8 cellular contexts compared by ENCODE assay signal in genomic region chr1:56645663-56646330, GRCh38. TPM values are rescaled to one million over a fixed set of nuclear protein-coding genes. Genes with fewer than 3 reads are reported as not detected.
DNase-seq lines count a peak whose midpoint lies in the region.

No MANE protein-coding gene starts in this region.

- peak overlapping the region; percentile 59 for H3K9ac ChIP-seq in muscle layer of colon (ENCODE audit: low read length)

- no peaks in the 10 kb centered on the region for H3K27me3 ChIP-seq in esophagus (ENCODE audit: control insufficient read depth in 1 of 2, insufficient read depth in 2 of 2, low read length in 2 of 2)
- H3K27me3 ChIP-seq in muscle layer of colon (ENCODE audit: control insufficient read depth in 1 of 2, insufficient read depth in 2 of 2, low read length in 2 of 2) = no peaks in the 10 kb centered on the region

- H3K27ac ChIP-seq in esophagus (ENCODE audit: low read depth in 2 of 2, low read length in 1 of 2) = peak overlapping the region; percentile 70 to 74
- H3K27ac ChIP-seq in muscle layer of colon (ENCODE audit: low read depth, low read length) = peak overlapping the region; percentile 10

- 7 to 10% methylated on average over 17 to 19 of the region's 19 CpGs for WGBS in esophagus, 2 donors

- H3K4me3 ChIP-seq in esophagus (ENCODE audit: low read depth in 1 of 2, low read length in 2 of 2) (peak overlapping the region; percentile 67 to 76), muscle layer of colon (ENCODE audit: low read depth in 1 of 2, low read length in 2 of 2) (peak overlapping the region; percentile 74 to 76)

- peak; percentile 16 for DNase-seq in NCI-H1694 treated with DMSO at 0.1 percent for 48 hours (lab: John Stamatoyannopoulos, UW)
- no peak for DNase-seq in NCI-H1694 (lab: John Stamatoyannopoulos, UW)
- peak; percentile 11 for DNase-seq in NCI-H69 (lab: John Stamatoyannopoulos, UW)
- no peak for DNase-seq in stimulated activated CD4-positive, alpha-beta T cell treated with anti-CD3 and anti-CD28 coated beads, Interleukin-4, amount 100 ng/mL, for 24 hours
- no peak for DNase-seq in NK-92 (lab: John Stamatoyannopoulos, UW; ENCODE audit: unreplicated experiment)
- no peak for DNase-seq in NCI-H446 treated with DMSO at 0.1 percent for 48 hours (lab: John Stamatoyannopoulos, UW)

- no peaks in the 10 kb centered on the region for H3K9me3 ChIP-seq in esophagus (ENCODE audit: control insufficient read depth in 2 of 2, insufficient read depth in 1 of 2, low read depth in 1 of 2, low read length in 1 of 2)
- no peaks in the 10 kb centered on the region for H3K9me3 ChIP-seq in muscle layer of colon (ENCODE audit: low read length)

- H3K36me3 ChIP-seq in esophagus (ENCODE audit: control insufficient read depth in 2 of 2, insufficient read depth in 2 of 2, low read length in 1 of 2) = no peaks in the 10 kb centered on the region
- no peaks in the 10 kb centered on the region for H3K36me3 ChIP-seq in muscle layer of colon (ENCODE audit: insufficient read depth, low read length)

- H3K4me1 ChIP-seq in esophagus (ENCODE audit: control insufficient read depth in 2 of 2, insufficient read depth in 2 of 2, low read length in 1 of 2) (no peaks in the 10 kb centered on the region), muscle layer of colon (ENCODE audit: insufficient read depth, low read length) (no peaks in the 10 kb centered on the region)

RNA-seq across cellular contexts. Expression of gene PRKAA2, which starts 0.7 kb away (rescaled TPM):
- polyA plus RNA-seq in esophagus = 1 to 10 TPM in 1 of 2 donors, under 1 TPM in 1; 0.98 to 1.2 TPM

Comparison
In these comparisons a context has a peak if more than half of its experiments do, and no peak if none do; other contexts are left out.
1. DNase-seq: peak in NCI-H1694 treated with DMSO at 0.1 percent for 48 hours (single experiment) and NCI-H69 (single experiment); none in NCI-H1694 (single experiment), stimulated activated CD4-positive, alpha-beta T cell treated with anti-CD3 and anti-CD28 coated beads, Interleukin-4, amount 100 ng/mL, for 24 hours (single experiment), NK-92 (single experiment) and NCI-H446 treated with DMSO at 0.1 percent for 48 hours (single experiment).